2 cellular contexts compared by ENCODE assay signal in the genomic region with DNA sequence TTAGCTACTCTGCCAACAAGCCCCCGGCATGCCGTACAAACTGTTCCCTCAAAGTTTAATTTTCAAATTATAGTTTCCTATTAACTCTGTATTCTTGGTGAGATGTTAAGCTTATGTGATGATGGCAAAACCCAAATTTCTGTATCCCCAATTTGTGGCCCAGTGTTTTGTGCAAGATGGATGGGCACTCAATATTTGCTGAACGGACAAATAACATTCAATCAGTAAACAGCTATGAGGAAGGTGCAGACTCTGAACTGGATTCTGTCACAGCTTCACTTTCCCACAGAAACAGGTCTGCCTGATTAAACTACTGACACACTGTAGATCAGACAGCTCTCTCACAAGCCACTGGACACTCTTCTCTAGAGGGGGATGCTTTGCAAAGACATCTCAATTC.
A peak's percentile ranks its signal among the peaks of the same experiment; 100 is the strongest.
TF ChIP-seq lines count a peak whose summit lies in the region.

No MANE protein-coding gene starts in this region.

TF ChIP-seq in HepG2, 621 proteins besides CTCF, POLR2A, EP300 and RAD21:
- TF ChIP-seq JUND (CRISPR knock-in tag; IDR thresholded peaks at IDR 0.05) (no peak), SIX4 (CRISPR knock-in tag; IDR thresholded peaks at IDR 0.05) (no peak), ZNF775 (CRISPR knock-in tag; IDR thresholded peaks at IDR 0.05; ENCODE audit: borderline replicate concordance) (no peak), ZNF547 (CRISPR knock-in tag; IDR thresholded peaks at IDR 0.05) (no peak), HHEX (CRISPR knock-in tag; IDR thresholded peaks at IDR 0.05) (no peak), AKNA (CRISPR knock-in tag; IDR thresholded peaks at IDR 0.05; ENCODE audit: borderline replicate concordance) (no peak), ZNF761 (CRISPR knock-in tag; conservative IDR thresholded peaks at IDR 0.05) (no peak), ZNF430 (CRISPR knock-in tag; IDR thresholded peaks at IDR 0.05) (no peak), ZNF75D (CRISPR knock-in tag; IDR thresholded peaks at IDR 0.05; ENCODE audit: borderline replicate concordance) (no peak), MAFK (conservative IDR thresholded peaks at IDR 0.05 in 1 of 2, IDR thresholded peaks at IDR 0.05 in 1 of 2; ENCODE audit: low read length in 2 of 2) (peak; percentile 95 to 96), MAFF (IDR thresholded peaks at IDR 0.05; ENCODE audit: low read depth, low read length) (peak; percentile 94)
- TF ChIP-seq, protein P1, sequence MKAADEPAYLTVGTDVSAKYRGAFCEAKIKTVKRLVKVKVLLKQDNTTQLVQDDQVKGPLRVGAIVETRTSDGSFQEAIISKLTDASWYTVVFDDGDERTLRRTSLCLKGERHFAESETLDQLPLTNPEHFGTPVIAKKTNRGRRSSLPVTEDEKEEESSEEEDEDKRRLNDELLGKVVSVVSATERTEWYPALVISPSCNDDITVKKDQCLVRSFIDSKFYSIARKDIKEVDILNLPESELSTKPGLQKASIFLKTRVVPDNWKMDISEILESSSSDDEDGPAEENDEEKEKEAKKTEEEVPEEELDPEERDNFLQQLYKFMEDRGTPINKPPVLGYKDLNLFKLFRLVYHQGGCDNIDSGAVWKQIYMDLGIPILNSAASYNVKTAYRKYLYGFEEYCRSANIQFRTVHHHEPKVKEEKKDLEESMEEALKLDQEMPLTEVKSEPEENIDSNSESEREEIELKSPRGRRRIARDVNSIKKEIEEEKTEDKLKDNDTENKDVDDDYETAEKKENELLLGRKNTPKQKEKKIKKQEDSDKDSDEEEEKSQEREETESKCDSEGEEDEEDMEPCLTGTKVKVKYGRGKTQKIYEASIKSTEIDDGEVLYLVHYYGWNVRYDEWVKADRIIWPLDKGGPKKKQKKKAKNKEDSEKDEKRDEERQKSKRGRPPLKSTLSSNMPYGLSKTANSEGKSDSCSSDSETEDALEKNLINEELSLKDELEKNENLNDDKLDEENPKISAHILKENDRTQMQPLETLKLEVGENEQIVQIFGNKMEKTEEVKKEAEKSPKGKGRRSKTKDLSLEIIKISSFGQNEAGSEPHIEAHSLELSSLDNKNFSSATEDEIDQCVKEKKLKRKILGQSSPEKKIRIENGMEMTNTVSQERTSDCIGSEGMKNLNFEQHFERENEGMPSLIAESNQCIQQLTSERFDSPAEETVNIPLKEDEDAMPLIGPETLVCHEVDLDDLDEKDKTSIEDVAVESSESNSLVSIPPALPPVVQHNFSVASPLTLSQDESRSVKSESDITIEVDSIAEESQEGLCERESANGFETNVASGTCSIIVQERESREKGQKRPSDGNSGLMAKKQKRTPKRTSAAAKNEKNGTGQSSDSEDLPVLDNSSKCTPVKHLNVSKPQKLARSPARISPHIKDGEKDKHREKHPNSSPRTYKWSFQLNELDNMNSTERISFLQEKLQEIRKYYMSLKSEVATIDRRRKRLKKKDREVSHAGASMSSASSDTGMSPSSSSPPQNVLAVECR (CRISPR knock-in tag; IDR thresholded peaks at IDR 0.05; ENCODE audit: borderline replicate concordance): no peak
- TF ChIP-seq, protein P2, sequence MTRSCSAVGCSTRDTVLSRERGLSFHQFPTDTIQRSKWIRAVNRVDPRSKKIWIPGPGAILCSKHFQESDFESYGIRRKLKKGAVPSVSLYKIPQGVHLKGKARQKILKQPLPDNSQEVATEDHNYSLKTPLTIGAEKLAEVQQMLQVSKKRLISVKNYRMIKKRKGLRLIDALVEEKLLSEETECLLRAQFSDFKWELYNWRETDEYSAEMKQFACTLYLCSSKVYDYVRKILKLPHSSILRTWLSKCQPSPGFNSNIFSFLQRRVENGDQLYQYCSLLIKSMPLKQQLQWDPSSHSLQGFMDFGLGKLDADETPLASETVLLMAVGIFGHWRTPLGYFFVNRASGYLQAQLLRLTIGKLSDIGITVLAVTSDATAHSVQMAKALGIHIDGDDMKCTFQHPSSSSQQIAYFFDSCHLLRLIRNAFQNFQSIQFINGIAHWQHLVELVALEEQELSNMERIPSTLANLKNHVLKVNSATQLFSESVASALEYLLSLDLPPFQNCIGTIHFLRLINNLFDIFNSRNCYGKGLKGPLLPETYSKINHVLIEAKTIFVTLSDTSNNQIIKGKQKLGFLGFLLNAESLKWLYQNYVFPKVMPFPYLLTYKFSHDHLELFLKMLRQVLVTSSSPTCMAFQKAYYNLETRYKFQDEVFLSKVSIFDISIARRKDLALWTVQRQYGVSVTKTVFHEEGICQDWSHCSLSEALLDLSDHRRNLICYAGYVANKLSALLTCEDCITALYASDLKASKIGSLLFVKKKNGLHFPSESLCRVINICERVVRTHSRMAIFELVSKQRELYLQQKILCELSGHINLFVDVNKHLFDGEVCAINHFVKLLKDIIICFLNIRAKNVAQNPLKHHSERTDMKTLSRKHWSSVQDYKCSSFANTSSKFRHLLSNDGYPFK (CRISPR knock-in tag; IDR thresholded peaks at IDR 0.05; ENCODE audit: borderline replicate concordance): no peak

TF ChIP-seq in K562, 482 proteins besides CTCF, POLR2A, EP300 and RAD21:
- TF ChIP-seq ZNF316 (IDR thresholded peaks at IDR 0.05) (peak; percentile 91), ZNF77 (CRISPR knock-in tag; IDR thresholded peaks at IDR 0.05) (no peak), MAFK (IDR thresholded peaks at IDR 0.05; ENCODE audit: low read length) (peak; percentile 69), MAFF (IDR thresholded peaks at IDR 0.05; ENCODE audit: low read length) (peak; percentile 79), MYBL2 (IDR thresholded peaks at IDR 0.05; ENCODE audit: low read depth) (no peak), MYBL2 (CRISPR knock-in tag; IDR thresholded peaks at IDR 0.05; ENCODE audit: borderline replicate concordance) (no peak), MAFG (tag; conservative IDR thresholded peaks at IDR 0.05) (peak; percentile 73), TCFL5 (CRISPR knock-in tag; conservative IDR thresholded peaks at IDR 0.05) (no peak), TAF1 (IDR thresholded peaks at IDR 0.05; ENCODE audit: control insufficient read depth, extremely low read depth, insufficient read depth, low read length, severe bottlenecking) (no peak), C11orf30 (IDR thresholded peaks at IDR 0.05; ENCODE audit: low read depth) (peak; percentile 83), SRSF9 (IDR thresholded peaks at IDR 0.05; ENCODE audit: borderline replicate concordance, low read depth, low read length) (no peak), KDM5B (IDR thresholded peaks at IDR 0.05; ENCODE audit: insufficient replicate concordance, low read depth, low read length) (no peak), MGA (IDR thresholded peaks at IDR 0.05) (no peak), TCF7 (IDR thresholded peaks at IDR 0.05; ENCODE audit: borderline replicate concordance) (no peak)
